ENCODE assay signal across 17 cellular contexts in genomic region chr14:90319173-90319572, GRCh38.
"Had no signal": no experiment of that assay in that cellular context is flagged by ENCODE, and none has a peak within 500 bp of the region (broad histone marks: within the 10 kb centered on the region; RNA-seq: fewer than 3 reads in every experiment).

No MANE protein-coding gene starts in this region.

- H3K27me3 Mint-ChIP-seq: activated CD4-positive, alpha-beta T cell treated with anti-CD3 and anti-CD28 coated beads, Interleukin-2, amount 10 ng/mL, durations not matched to agents 24 days and 14 days; stimulated activated memory B cell treated with anti-CD40 and anti-IgM and Interleukin-4, amounts not matched to agents 10 μg/mL and 1 μg/mL and 100 μg/mL, for 72 hours had no signal

- H3K27ac Mint-ChIP-seq: activated CD4-positive, alpha-beta T cell treated with anti-CD3 and anti-CD28 coated beads, Interleukin-2, amount 10 ng/mL, durations not matched to agents 24 days and 14 days; immature natural killer cell; mesothelial cell of epicardium; neural progenitor cell; stimulated activated memory B cell treated with anti-CD40 and anti-IgM and Interleukin-4, amounts not matched to agents 10 μg/mL and 1 μg/mL and 100 μg/mL, for 72 hours; T-helper 1 cell treated with Interleukin-12 subunit alpha and Interleukin-12 subunit beta and Interleukin-4 antibody, amounts not matched to agents 30 μg/mL and 1 μg/mL, for 36 hours; WTC11 had no signal

- H3K4me1 Mint-ChIP-seq: mesothelial cell of epicardium, neural progenitor cell, WTC11 had no signal

- ATAC-seq: left cardiac atrium; lower lobe of right lung; stimulated activated memory B cell treated with anti-CD40 and anti-IgM and Interleukin-4, amounts not matched to agents 10 μg/mL and 1 μg/mL and 100 μg/mL, for 72 hours; WTC11 had no signal

- H3K9me3 ChIP-seq: lower lobe of right lung, right atrium auricular region, transverse colon had no signal

- H3K9ac ChIP-seq: neural progenitor cell had no signal

- H3K27me3 ChIP-seq: neural progenitor cell, right atrium auricular region, transverse colon had no signal

- H3K4me1 ChIP-seq: lower lobe of right lung, neural progenitor cell, right atrium auricular region, transverse colon had no signal

- H3K36me3 ChIP-seq: neural progenitor cell had no signal

- H3K4me3 ChIP-seq: coronary artery, lower lobe of right lung, neural progenitor cell, right atrium auricular region, smooth muscle cell, transverse colon had no signal

- H3K9me3 Mint-ChIP-seq: activated CD4-positive, alpha-beta T cell treated with anti-CD3 and anti-CD28 coated beads, Interleukin-2, amount 10 ng/mL, durations not matched to agents 24 days and 14 days; immature natural killer cell; stimulated activated memory B cell treated with anti-CD40 and anti-IgM and Interleukin-4, amounts not matched to agents 10 μg/mL and 1 μg/mL and 100 μg/mL, for 72 hours; WTC11 had no signal

- DNase-seq: activated CD4-positive, alpha-beta T cell treated with anti-CD3 and anti-CD28 coated beads, Interleukin-2, amount 10 ng/mL, durations not matched to agents 24 days and 14 days; activated CD8-positive, alpha-beta memory T cell treated with anti-CD3 and anti-CD28 coated beads for 24 hours; activated effector memory CD4-positive, alpha-beta T cell treated with anti-CD3 and anti-CD28 coated beads, Interleukin-2, amount 50 U/mL, for 16 hours; effector memory CD4-positive, alpha-beta T cell; glutamatergic neuron; immature natural killer cell; left cardiac atrium; lower lobe of right lung; transverse colon had no signal

- H3K4me2 ChIP-seq: neural progenitor cell, smooth muscle cell had no signal

- H3K4me3 Mint-ChIP-seq: activated CD4-positive, alpha-beta T cell treated with anti-CD3 and anti-CD28 coated beads, Interleukin-2, amount 10 ng/mL, durations not matched to agents 24 days and 14 days; immature natural killer cell; mesothelial cell of epicardium; neural progenitor cell; stimulated activated memory B cell treated with anti-CD40 and anti-IgM and Interleukin-4, amounts not matched to agents 10 μg/mL and 1 μg/mL and 100 μg/mL, for 72 hours; T-helper 1 cell treated with Interleukin-12 subunit alpha and Interleukin-12 subunit beta and Interleukin-4 antibody, amounts not matched to agents 30 μg/mL and 1 μg/mL, for 36 hours; WTC11 had no signal
